In genomic region chr7:92158660-92159575, GRCh38 we compare ENCODE assay signal across 11 cellular contexts. TPM values are rescaled to one million over a fixed set of nuclear protein-coding genes. Genes with fewer than 3 reads are reported as not detected.
DNase-seq lines count a peak whose midpoint lies in the region; ATAC-seq and TF ChIP-seq lines count a peak whose summit lies in the region.
"Had no signal": no experiment of that assay in that cellular context is flagged by ENCODE, and none has a peak within 500 bp of the region (broad histone marks: within the 10 kb centered on the region; RNA-seq: fewer than 3 reads in every experiment).

No MANE protein-coding gene starts in this region.

- WGBS in sigmoid colon, 2 donors = 92 to 95% methylated on average over 3 of the region's 3 CpGs
- WGBS in stomach, 5 donors = 79 to 93% (median 88%) methylated on average over 3 of the region's 3 CpGs

- H3K4me1 ChIP-seq in sigmoid colon (no peaks in the 10 kb centered on the region), stomach (no peaks in the 10 kb centered on the region)

- peak; percentile 84 for ATAC-seq in GM21423 (IDR thresholded peaks at IDR 0.05; ENCODE audit: unreplicated experiment)
- ATAC-seq in HG03457 (IDR thresholded peaks at IDR 0.05; ENCODE audit: unreplicated experiment) = peak; percentile 65
- ATAC-seq: activated CD4-positive, alpha-beta T cell treated with anti-CD3 and anti-CD28 coated beads for 36 hours had no signal

- TF ChIP-seq POLR2A in sigmoid colon (IDR thresholded peaks at IDR 0.05) = no peak
- no peak for TF ChIP-seq POLR2A in stomach (IDR thresholded peaks at IDR 0.05)

- TF ChIP-seq EP300 in sigmoid colon (IDR thresholded peaks at IDR 0.05) (no peak), stomach (IDR thresholded peaks at IDR 0.05) (no peak)

- H3K4me3 ChIP-seq in coronary artery (no peak overlapping the region), sigmoid colon (no peak overlapping the region), stomach (no peak overlapping the region)

- no peak overlapping the region for H3K27ac ChIP-seq in coronary artery
- no peak overlapping the region for H3K27ac ChIP-seq in sigmoid colon
- no peak overlapping the region for H3K27ac ChIP-seq in stomach

- H3K36me3 ChIP-seq in sigmoid colon (no peaks in the 10 kb centered on the region), stomach (no peaks in the 10 kb centered on the region)

- TF ChIP-seq CTCF in coronary artery (IDR thresholded peaks at IDR 0.05) (no peak), sigmoid colon (IDR thresholded peaks at IDR 0.05) (no peak), stomach (IDR thresholded peaks at IDR 0.05) (no peak)

- H3K9me3 ChIP-seq in sigmoid colon (no peaks in the 10 kb centered on the region), stomach (no peaks in the 10 kb centered on the region)

- peak; percentile 88 for DNase-seq in EL
- DNase-seq in fibroblast of gingiva (ENCODE audit: low read depth) = peak; percentile 92
- DNase-seq in coronary artery (ENCODE audit: low spot score) = no peak
- DNase-seq in sigmoid colon = no peak
- DNase-seq in occipital lobe (lab: John Stamatoyannopoulos, UW) = no peak
- no peak for DNase-seq in stomach
- DNase-seq: activated CD4-positive, alpha-beta T cell treated with anti-CD3 and anti-CD28 coated beads for 36 hours; dermis blood vessel endothelial cell; NCI-H446 treated with DMSO at 0.1 percent for 48 hours had no signal

- intact Hi-C loops in sigmoid colon (cut with DNase I) (no loop called here), stomach (cut with DNase I; ENCODE audit: low total_unique reads) (no loop called here)

- no peaks in the 10 kb centered on the region for H3K27me3 ChIP-seq in sigmoid colon
- H3K27me3 ChIP-seq in stomach = no peaks in the 10 kb centered on the region

RNA-seq across cellular contexts. Expression of gene LRRD1, which starts 20.0 kb away (rescaled TPM):
- total RNA-seq in sigmoid colon (under 1 TPM in 2 of 4 donors, not detected in 2; under 0.01 to 0.83 TPM), occipital lobe (0.78 TPM), stomach (1 to 10 TPM in 1 of 5 donors, not detected in 4; 1.8 TPM)
- polyA plus RNA-seq in sigmoid colon (under 1 TPM in 1 of 3 donors, not detected in 2; 0.04 TPM), stomach (not detected)
- total RNA-seq: activated CD4-positive, alpha-beta T cell treated with anti-CD3 and anti-CD28 coated beads for 36 hours had no signal

RNA-seq across cellular contexts. Expression of gene CYP51A1, which starts 24.6 kb away (rescaled TPM):
- total RNA-seq in sigmoid colon = 10 to 100 TPM; 17.7 to 27.8 (median 25.1) TPM
- polyA plus RNA-seq in sigmoid colon = 10 to 100 TPM; 11.4 to 86.8 (median 24.3) TPM
- total RNA-seq in occipital lobe = 345 TPM
- 100 to 1,000 TPM in 1 of 5 donors, 10 to 100 TPM in 2, 1 to 10 TPM in 2; 8.0 to 115 (median 33.9) TPM for total RNA-seq in stomach
- polyA plus RNA-seq in stomach = 10 to 100 TPM; 14.7 to 20.1 (median 19.7) TPM

Comparison
In these comparisons a context has a peak if more than half of its experiments do, and no peak if none do; other contexts are left out.
1. DNase-seq: peak in EL (single experiment) and fibroblast of gingiva (single experiment); none in coronary artery (single experiment), sigmoid colon (single experiment), occipital lobe (single experiment) and stomach (single experiment).